In the genomic region with DNA sequence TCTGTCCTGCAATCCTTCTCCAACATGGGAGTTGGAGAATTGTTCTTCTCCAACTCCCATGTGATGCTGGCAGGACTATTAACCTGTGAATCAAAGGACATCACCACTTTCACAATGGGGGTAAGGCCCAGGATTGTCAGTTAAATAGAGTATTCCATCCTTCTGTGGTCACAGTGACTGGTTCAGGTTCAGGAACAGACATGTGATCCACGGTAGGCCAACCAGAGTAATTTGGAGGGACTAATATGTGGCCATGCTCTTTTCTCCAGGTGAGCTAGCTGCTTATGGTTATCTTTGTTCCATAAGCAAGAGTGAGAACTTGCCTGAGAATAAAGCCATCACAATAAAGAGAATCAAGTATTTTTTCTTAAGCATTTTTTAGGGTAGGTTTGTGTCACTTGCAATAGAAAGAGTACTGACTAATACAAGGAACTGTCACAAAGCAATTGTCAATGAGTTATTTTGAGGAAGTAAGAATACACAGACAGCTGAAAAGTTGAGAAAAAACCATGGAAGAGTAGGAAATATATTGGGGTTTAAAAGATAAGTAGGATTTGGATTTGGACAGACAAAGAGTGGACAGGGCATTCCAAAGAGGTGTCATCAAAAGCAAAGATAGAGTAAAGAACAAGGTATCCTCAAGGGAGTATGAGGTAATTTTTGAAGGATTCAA, we compare ENCODE assay signal across 21 cellular contexts.
"Had no signal": no experiment of that assay in that cellular context is flagged by ENCODE, and none has a peak within 500 bp of the region (broad histone marks: within the 10 kb centered on the region; RNA-seq: fewer than 3 reads in every experiment).

No MANE protein-coding gene starts in this region.

- ATAC-seq: activated CD8-positive, alpha-beta T cell treated with anti-CD3 and anti-CD28 coated beads for 36 hours; activated naive CD8-positive, alpha-beta T cell treated with anti-CD3 and anti-CD28 coated beads, Interleukin-2, amount 50 U/mL, for 24 hours; mucosa of descending colon; naive thymus-derived CD4-positive, alpha-beta T cell; stimulated activated naive CD8-positive, alpha-beta T cell treated with anti-CD3 and anti-CD28 coated beads, Interleukin-15, amount 100 ng/mL, for 72 hours had no signal

- H3K36me3 ChIP-seq: prostate gland, right atrium auricular region had no signal

- H3K9me3 ChIP-seq: mucosa of descending colon, prostate gland, right atrium auricular region had no signal

- H3K4me3 Mint-ChIP-seq: activated CD8-positive, alpha-beta T cell treated with anti-CD3 and anti-CD28 coated beads for 36 hours; activated naive CD4-positive, alpha-beta T cell treated with anti-CD3 and anti-CD28 coated beads, Interleukin-2, amount 10 ng/mL, durations not matched to agents 7 days and 5 days; activated naive CD8-positive, alpha-beta T cell treated with anti-CD3 and anti-CD28 coated beads, Interleukin-2, amount 50 U/mL, for 24 hours; activated T-cell treated with anti-CD3 and anti-CD28 coated beads, Interleukin-2, amount 50 U/mL, for 24 hours; brain; naive thymus-derived CD4-positive, alpha-beta T cell; neural progenitor cell; stimulated activated naive CD8-positive, alpha-beta T cell treated with anti-CD3 and anti-CD28 coated beads, Interleukin-15, amount 100 ng/mL, for 72 hours; type B pancreatic cell had no signal

- H3K27me3 ChIP-seq: dorsolateral prefrontal cortex, hepatocyte, neural progenitor cell, right atrium auricular region had no signal

- H3K4me1 Mint-ChIP-seq: activated naive CD4-positive, alpha-beta T cell treated with anti-CD3 and anti-CD28 coated beads, Interleukin-2, amount 10 ng/mL, durations not matched to agents 7 days and 5 days; activated naive CD8-positive, alpha-beta T cell treated with anti-CD3 and anti-CD28 coated beads, Interleukin-2, amount 50 U/mL, for 24 hours; brain; naive thymus-derived CD4-positive, alpha-beta T cell; neural progenitor cell; stimulated activated naive CD8-positive, alpha-beta T cell treated with anti-CD3 and anti-CD28 coated beads, Interleukin-15, amount 100 ng/mL, for 72 hours had no signal

- H3K9me3 Mint-ChIP-seq: activated CD8-positive, alpha-beta T cell treated with anti-CD3 and anti-CD28 coated beads for 36 hours; activated naive CD4-positive, alpha-beta T cell treated with anti-CD3 and anti-CD28 coated beads, Interleukin-2, amount 10 ng/mL, durations not matched to agents 7 days and 5 days; activated naive CD8-positive, alpha-beta T cell treated with anti-CD3 and anti-CD28 coated beads, Interleukin-2, amount 50 U/mL, for 24 hours; activated T-cell treated with anti-CD3 and anti-CD28 coated beads, Interleukin-2, amount 50 U/mL, for 24 hours; brain; naive thymus-derived CD4-positive, alpha-beta T cell; neural progenitor cell; stimulated activated naive CD8-positive, alpha-beta T cell treated with anti-CD3 and anti-CD28 coated beads, Interleukin-15, amount 100 ng/mL, for 72 hours; type B pancreatic cell had no signal

- H3K4me1 ChIP-seq: neural progenitor cell, prostate gland, right atrium auricular region had no signal

- H3K27ac ChIP-seq: dorsolateral prefrontal cortex, hepatocyte, neural progenitor cell, prostate gland, right atrium auricular region, skin epidermis had no signal

- H3K27ac Mint-ChIP-seq: activated CD8-positive, alpha-beta T cell treated with anti-CD3 and anti-CD28 coated beads for 36 hours; activated naive CD4-positive, alpha-beta T cell treated with anti-CD3 and anti-CD28 coated beads, Interleukin-2, amount 10 ng/mL, durations not matched to agents 7 days and 5 days; activated naive CD8-positive, alpha-beta T cell treated with anti-CD3 and anti-CD28 coated beads, Interleukin-2, amount 50 U/mL, for 24 hours; activated T-cell treated with anti-CD3 and anti-CD28 coated beads, Interleukin-2, amount 50 U/mL, for 24 hours; brain; naive thymus-derived CD4-positive, alpha-beta T cell; neural progenitor cell; type B pancreatic cell had no signal

- H3K4me3 ChIP-seq: dorsolateral prefrontal cortex, hepatocyte, mucosa of descending colon, neural progenitor cell, prostate gland, right atrium auricular region, skin epidermis had no signal

- DNase-seq: activated CD4-positive, alpha-beta T cell treated with anti-CD3 and anti-CD28 coated beads for 48 hours; activated CD4-positive, CD25-positive, alpha-beta regulatory T cell; activated CD8-positive, alpha-beta T cell treated with anti-CD3 and anti-CD28 coated beads for 36 hours; activated naive CD4-positive, alpha-beta T cell treated with anti-CD3 and anti-CD28 coated beads, Interleukin-2, amount 10 ng/mL, durations not matched to agents 7 days and 5 days; activated naive CD8-positive, alpha-beta T cell treated with anti-CD3 and anti-CD28 coated beads, Interleukin-2, amount 50 U/mL, for 24 hours; activated T-cell treated with anti-CD3 and anti-CD28 coated beads, Interleukin-2, amount 50 U/mL, for 24 hours; anterior cingulate cortex; caudate nucleus; dorsolateral prefrontal cortex; mesenchymal stem cell; mucosa of descending colon; naive thymus-derived CD4-positive, alpha-beta T cell; stimulated activated CD4-positive, alpha-beta T cell treated with anti-CD3 and anti-CD28 coated beads, Interleukin-2, amount 100 ng/mL, for 48 hours; stimulated activated naive CD8-positive, alpha-beta T cell treated with anti-CD3 and anti-CD28 coated beads, Interleukin-15, amount 100 ng/mL, for 72 hours had no signal

- H3K27me3 Mint-ChIP-seq: activated CD8-positive, alpha-beta T cell treated with anti-CD3 and anti-CD28 coated beads for 36 hours; activated naive CD4-positive, alpha-beta T cell treated with anti-CD3 and anti-CD28 coated beads, Interleukin-2, amount 10 ng/mL, durations not matched to agents 7 days and 5 days; activated naive CD8-positive, alpha-beta T cell treated with anti-CD3 and anti-CD28 coated beads, Interleukin-2, amount 50 U/mL, for 24 hours; activated T-cell treated with anti-CD3 and anti-CD28 coated beads, Interleukin-2, amount 50 U/mL, for 24 hours; brain; naive thymus-derived CD4-positive, alpha-beta T cell; stimulated activated naive CD8-positive, alpha-beta T cell treated with anti-CD3 and anti-CD28 coated beads, Interleukin-15, amount 100 ng/mL, for 72 hours; type B pancreatic cell had no signal
